In the genomic region with DNA sequence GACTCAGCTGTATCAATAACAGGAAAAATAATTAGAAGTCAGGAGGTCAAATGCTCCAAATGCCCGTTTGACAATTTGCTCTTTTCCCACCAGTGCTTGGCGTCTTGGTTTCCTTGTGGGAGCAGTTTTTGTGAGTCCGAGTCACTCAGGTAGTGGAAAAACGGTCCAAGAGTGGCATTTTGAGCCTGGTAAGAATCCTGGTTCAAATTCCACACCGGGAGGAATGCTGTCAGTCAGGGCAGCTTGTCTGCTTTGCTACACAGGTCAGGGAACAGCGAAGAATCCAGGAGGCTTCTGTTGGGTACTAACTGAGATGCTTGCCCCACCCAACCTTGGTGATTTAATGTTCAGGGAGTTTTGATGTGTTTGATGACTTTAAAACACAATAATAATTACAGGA, we compare ENCODE assay signal across 14 cellular contexts.
"Had no signal": no experiment of that assay in that cellular context is flagged by ENCODE, and none has a peak within 500 bp of the region (broad histone marks: within the 10 kb centered on the region; RNA-seq: fewer than 3 reads in every experiment).

No MANE protein-coding gene starts in this region.

- H3K36me3 ChIP-seq: heart left ventricle, neutrophil, right lobe of liver, spleen, tibial artery had no signal

- DNase-seq: cerebellar nuclear complex; effector memory CD8-positive, alpha-beta T cell; heart left ventricle; hippocampal formation; kidney glomerular epithelial cell; mammary epithelial cell; natural killer cell; right lobe of liver; spleen; stimulated activated CD4-positive, alpha-beta T cell treated with anti-CD3 and anti-CD28 coated beads, Interleukin-15, amount 100 ng/mL, for 24 hours; stimulated activated CD4-positive, alpha-beta T cell treated with anti-CD3 and anti-CD28 coated beads, Interleukin-1b, Interleukin-23, amount 100 ng/mL, for 48 hours; stimulated activated CD4-positive, alpha-beta T cell treated with anti-CD3 and anti-CD28 coated beads, Interleukin-4, amount 100 ng/mL, for 24 hours; tibial artery had no signal

- H3K4me3 ChIP-seq: heart left ventricle, right lobe of liver, spleen, tibial artery had no signal

- H3K9me3 ChIP-seq: heart left ventricle, neutrophil, right lobe of liver, spleen, tibial artery had no signal

- H3K4me1 ChIP-seq: heart left ventricle, right lobe of liver, spleen, tibial artery had no signal

- H3K27ac ChIP-seq: heart left ventricle, neutrophil, right lobe of liver, spleen, tibial artery had no signal

- H3K27me3 ChIP-seq: heart left ventricle, right lobe of liver, tibial artery had no signal
